Comparison of ENCODE assay signal across 9 cellular contexts in the genomic region with DNA sequence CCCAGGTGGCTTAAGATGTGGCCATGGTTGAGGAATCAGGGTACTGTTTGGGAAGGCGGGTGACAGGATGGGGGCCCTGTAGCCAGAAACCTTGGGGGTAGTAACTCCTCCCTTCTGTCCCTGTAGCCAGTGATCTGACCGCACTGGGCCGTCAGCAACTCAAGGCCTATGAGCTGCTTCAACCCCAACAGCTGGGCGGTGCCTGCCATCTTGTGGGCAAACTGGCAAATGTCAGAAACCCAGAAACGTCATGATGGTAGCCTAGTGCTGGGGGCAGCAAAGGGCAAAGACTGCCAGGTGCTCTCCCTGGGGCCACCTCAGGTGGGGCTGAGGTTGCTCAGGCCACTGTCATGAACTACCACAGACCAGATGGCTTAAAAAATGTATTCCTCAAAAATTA.
A peak's percentile ranks its signal among the peaks of the same experiment; 100 is the strongest.
DNase-seq lines count a peak whose midpoint lies in the region; ATAC-seq and TF ChIP-seq lines count a peak whose summit lies in the region.
"Had no signal": no experiment of that assay in that cellular context is flagged by ENCODE, and none has a peak within 500 bp of the region (broad histone marks: within the 10 kb centered on the region; RNA-seq: fewer than 3 reads in every experiment).

No MANE protein-coding gene starts in this region.

- no peak for ATAC-seq in HG02884 (IDR thresholded peaks at IDR 0.05; ENCODE audit: unreplicated experiment)

- no peak overlapping the region for H3K9ac ChIP-seq in KMS-11

- TF ChIP-seq CTCF in KMS-11 (conservative IDR thresholded peaks at IDR 0.05; ENCODE audit: low read depth, low read length): peak; percentile 65
- peak; percentile 34 for TF ChIP-seq CTCF in foreskin fibroblast (IDR thresholded peaks at IDR 0.05; ENCODE audit: low read depth, low read length)

- no peak overlapping the region; the same call in 1 of the 2 replicates for H3K27ac ChIP-seq in KMS-11

- peaks cover 68% of the 10 kb centered on the region for H3K79me2 ChIP-seq in KMS-11 (ENCODE audit: insufficient read depth, low read depth)

- H4K20me1 ChIP-seq in KMS-11 (ENCODE audit: insufficient read depth): no peaks in the 10 kb centered on the region

- DNase-seq in NCI-H1092 treated with DMSO at 0.1 percent for 48 hours (lab: John Stamatoyannopoulos, UW) (peak; percentile 6), NCI-H1092 (lab: John Stamatoyannopoulos, UW) (no peak), foreskin fibroblast (peak; percentile 49 to 78), NCI-H187 treated with DMSO at 0.1 percent for 48 hours (lab: John Stamatoyannopoulos, UW) (no peak)
- peak; percentile 24 for DNase-seq in activated CD4-positive, alpha-beta T cell treated with anti-CD3 and anti-CD28 coated beads, Interleukin-2, amount 50 U/mL, for 1 hour
- peak; percentile 32 for DNase-seq in stimulated activated CD4-positive, alpha-beta T cell treated with anti-CD3 and anti-CD28 coated beads, Interleukin-4, amount 100 ng/mL, for 1 hour
- DNase-seq: activated B cell treated with CpG ODN at 0.5 μM for 24 hours had no signal

- no peak overlapping the region for H3K4me3 ChIP-seq in KMS-11 (IDR thresholded peaks at IDR 0.05; ENCODE audit: insufficient read depth, low read depth, low read length)
- no peak overlapping the region for H3K4me3 ChIP-seq in foreskin fibroblast (ENCODE audit: low read depth in 1 of 2, low read length in 2 of 2)

- no peak overlapping the region for H2AFZ ChIP-seq in KMS-11 (ENCODE audit: low read depth)

- H3K36me3 ChIP-seq in KMS-11 (ENCODE audit: insufficient read depth): no peaks in the 10 kb centered on the region

- no peaks in the 10 kb centered on the region for H3K27me3 ChIP-seq in KMS-11 (ENCODE audit: insufficient read depth, low read depth)

- peaks cover 30% of the 10 kb centered on the region for H3K4me1 ChIP-seq in KMS-11 (ENCODE audit: low read depth, poor library complexity, severe bottlenecking)

- H3K4me2 ChIP-seq in KMS-11: peak overlapping the region; percentile 5; the same call in 1 of the 2 replicates

Comparison
In these comparisons a context has a peak if more than half of its experiments do, and no peak if none do; other contexts are left out.
1. DNase-seq: peak in NCI-H1092 treated with DMSO at 0.1 percent for 48 hours (single experiment), activated CD4-positive, alpha-beta T cell treated with anti-CD3 and anti-CD28 coated beads, Interleukin-2, amount 50 U/mL, for 1 hour (single experiment), foreskin fibroblast (2 of 2) and stimulated activated CD4-positive, alpha-beta T cell treated with anti-CD3 and anti-CD28 coated beads, Interleukin-4, amount 100 ng/mL, for 1 hour (single experiment); none in NCI-H1092 (single experiment) and NCI-H187 treated with DMSO at 0.1 percent for 48 hours (single experiment).